Comparison of ENCODE assay signal across 1 cellular context in the genomic region with DNA sequence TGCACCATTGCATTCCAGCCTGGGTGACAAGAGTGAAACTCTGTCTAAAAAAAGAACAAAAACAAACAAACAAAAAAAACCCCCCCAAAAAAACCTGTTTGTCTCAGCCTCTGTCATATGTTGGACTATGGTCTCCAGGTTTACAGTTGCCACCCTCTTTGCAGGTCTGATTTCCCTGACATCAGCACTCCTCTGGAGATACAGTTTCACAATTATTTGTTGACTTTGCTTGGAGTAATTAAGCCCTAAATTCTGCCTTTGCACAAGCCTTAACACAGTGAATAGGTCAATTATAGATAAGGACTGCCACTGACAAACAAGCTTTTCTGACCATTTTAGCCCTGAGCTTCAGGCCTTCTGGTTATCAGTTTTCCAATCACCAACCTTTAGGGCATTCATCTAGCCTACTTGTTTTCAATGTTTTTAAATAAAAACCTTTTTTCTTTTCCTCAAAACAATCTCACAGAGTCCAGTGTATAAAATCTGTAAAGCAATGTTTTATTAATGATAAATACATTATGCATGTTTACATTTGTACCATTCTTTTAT.
TF ChIP-seq lines count a peak whose summit lies in the region.

No MANE protein-coding gene starts in this region.

TF ChIP-seq in HEK293, 187 proteins besides CTCF, POLR2A, EP300 and RAD21 (continued from another document):
- TF ChIP-seq, protein P1, sequence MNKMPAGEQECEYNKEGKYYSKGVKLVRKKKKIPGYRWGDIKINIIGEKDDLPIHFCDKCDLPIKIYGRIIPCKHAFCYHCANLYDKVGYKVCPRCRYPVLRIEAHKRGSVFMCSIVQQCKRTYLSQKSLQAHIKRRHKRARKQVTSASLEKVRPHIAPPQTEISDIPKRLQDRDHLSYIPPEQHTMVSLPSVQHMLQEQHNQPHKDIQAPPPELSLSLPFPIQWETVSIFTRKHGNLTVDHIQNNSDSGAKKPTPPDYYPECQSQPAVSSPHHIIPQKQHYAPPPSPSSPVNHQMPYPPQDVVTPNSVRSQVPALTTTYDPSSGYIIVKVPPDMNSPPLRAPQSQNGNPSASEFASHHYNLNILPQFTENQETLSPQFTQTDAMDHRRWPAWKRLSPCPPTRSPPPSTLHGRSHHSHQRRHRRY (tag by site-specific recombination; IDR thresholded peaks at IDR 0.05): no peak
- no peak for TF ChIP-seq ZNF777 (tag by site-specific recombination; IDR thresholded peaks at IDR 0.05; ENCODE audit: borderline replicate concordance)
- TF ChIP-seq, protein P2, sequence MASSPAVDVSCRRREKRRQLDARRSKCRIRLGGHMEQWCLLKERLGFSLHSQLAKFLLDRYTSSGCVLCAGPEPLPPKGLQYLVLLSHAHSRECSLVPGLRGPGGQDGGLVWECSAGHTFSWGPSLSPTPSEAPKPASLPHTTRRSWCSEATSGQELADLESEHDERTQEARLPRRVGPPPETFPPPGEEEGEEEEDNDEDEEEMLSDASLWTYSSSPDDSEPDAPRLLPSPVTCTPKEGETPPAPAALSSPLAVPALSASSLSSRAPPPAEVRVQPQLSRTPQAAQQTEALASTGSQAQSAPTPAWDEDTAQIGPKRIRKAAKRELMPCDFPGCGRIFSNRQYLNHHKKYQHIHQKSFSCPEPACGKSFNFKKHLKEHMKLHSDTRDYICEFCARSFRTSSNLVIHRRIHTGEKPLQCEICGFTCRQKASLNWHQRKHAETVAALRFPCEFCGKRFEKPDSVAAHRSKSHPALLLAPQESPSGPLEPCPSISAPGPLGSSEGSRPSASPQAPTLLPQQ (tag by site-specific recombination; IDR thresholded peaks at IDR 0.05): no peak
- TF ChIP-seq, protein P3, sequence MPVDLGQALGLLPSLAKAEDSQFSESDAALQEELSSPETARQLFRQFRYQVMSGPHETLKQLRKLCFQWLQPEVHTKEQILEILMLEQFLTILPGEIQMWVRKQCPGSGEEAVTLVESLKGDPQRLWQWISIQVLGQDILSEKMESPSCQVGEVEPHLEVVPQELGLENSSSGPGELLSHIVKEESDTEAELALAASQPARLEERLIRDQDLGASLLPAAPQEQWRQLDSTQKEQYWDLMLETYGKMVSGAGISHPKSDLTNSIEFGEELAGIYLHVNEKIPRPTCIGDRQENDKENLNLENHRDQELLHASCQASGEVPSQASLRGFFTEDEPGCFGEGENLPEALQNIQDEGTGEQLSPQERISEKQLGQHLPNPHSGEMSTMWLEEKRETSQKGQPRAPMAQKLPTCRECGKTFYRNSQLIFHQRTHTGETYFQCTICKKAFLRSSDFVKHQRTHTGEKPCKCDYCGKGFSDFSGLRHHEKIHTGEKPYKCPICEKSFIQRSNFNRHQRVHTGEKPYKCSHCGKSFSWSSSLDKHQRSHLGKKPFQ (tag by site-specific recombination; IDR thresholded peaks at IDR 0.05): no peak
- no peak for TF ChIP-seq GLI2 (tag by site-specific recombination; IDR thresholded peaks at IDR 0.05; ENCODE audit: borderline replicate concordance, low read depth)
- TF ChIP-seq, protein P4, sequence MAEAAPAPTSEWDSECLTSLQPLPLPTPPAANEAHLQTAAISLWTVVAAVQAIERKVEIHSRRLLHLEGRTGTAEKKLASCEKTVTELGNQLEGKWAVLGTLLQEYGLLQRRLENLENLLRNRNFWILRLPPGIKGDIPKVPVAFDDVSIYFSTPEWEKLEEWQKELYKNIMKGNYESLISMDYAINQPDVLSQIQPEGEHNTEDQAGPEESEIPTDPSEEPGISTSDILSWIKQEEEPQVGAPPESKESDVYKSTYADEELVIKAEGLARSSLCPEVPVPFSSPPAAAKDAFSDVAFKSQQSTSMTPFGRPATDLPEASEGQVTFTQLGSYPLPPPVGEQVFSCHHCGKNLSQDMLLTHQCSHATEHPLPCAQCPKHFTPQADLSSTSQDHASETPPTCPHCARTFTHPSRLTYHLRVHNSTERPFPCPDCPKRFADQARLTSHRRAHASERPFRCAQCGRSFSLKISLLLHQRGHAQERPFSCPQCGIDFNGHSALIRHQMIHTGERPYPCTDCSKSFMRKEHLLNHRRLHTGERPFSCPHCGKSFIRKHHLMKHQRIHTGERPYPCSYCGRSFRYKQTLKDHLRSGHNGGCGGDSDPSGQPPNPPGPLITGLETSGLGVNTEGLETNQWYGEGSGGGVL (tag by site-specific recombination; IDR thresholded peaks at IDR 0.05): peak; percentile 25; the same call in 1 of the 2 replicates
- TF ChIP-seq ZBTB8A (tag by site-specific recombination; IDR thresholded peaks at IDR 0.05): peak; percentile 21; the same call in 1 of the 2 replicates
- TF ChIP-seq HOXC10 (CRISPR knock-in tag; IDR thresholded peaks at IDR 0.05): no peak
- no peak for TF ChIP-seq ZNF530 (tag by site-specific recombination; IDR thresholded peaks at IDR 0.05; ENCODE audit: low read depth)
- TF ChIP-seq MYNN (tag by site-specific recombination; IDR thresholded peaks at IDR 0.05; ENCODE audit: borderline replicate concordance): no peak
